Comparison of ENCODE assay signal across 8 cellular contexts in genomic region chr16:3718019-3718391, GRCh38. TPM values are rescaled to one million over a fixed set of nuclear protein-coding genes. Genes with fewer than 3 reads are reported as not detected.
DNase-seq lines count a peak whose midpoint lies in the region; ATAC-seq and TF ChIP-seq lines count a peak whose summit lies in the region.

No MANE protein-coding gene starts in this region.

- H2AFZ ChIP-seq in GM23248 (peak overlapping the region; percentile 87), SU-DHL-6 (ENCODE audit: low read depth, low read length, severe bottlenecking) (peak overlapping the region; percentile 85)

- no peaks in the 10 kb centered on the region for H3K9me3 ChIP-seq in GM23248 (ENCODE audit: low read depth)
- no peaks in the 10 kb centered on the region for H3K9me3 ChIP-seq in SU-DHL-6 (ENCODE audit: insufficient read depth, low read length)
- no peaks in the 10 kb centered on the region for H3K9me3 ChIP-seq in gastrocnemius medialis

- no peaks in the 10 kb centered on the region for H3K36me3 ChIP-seq in GM23248 (ENCODE audit: low read depth)
- no peaks in the 10 kb centered on the region for H3K36me3 ChIP-seq in SU-DHL-6 (ENCODE audit: low read length)
- no peaks in the 10 kb centered on the region for H3K36me3 ChIP-seq in gastrocnemius medialis

- H3K9ac ChIP-seq in GM23248 (peak overlapping the region; percentile 94), SU-DHL-6 (ENCODE audit: low read length) (peak overlapping the region; percentile 94)

- in situ Hi-C loops in GM23248 (cut with MboI), result no loop called here
- in situ Hi-C loops in gastrocnemius medialis (cut with MboI; ENCODE audit: low sequenced_read_pairs in 4 of 4), result no loop called here

- H4K20me1 ChIP-seq in GM23248 (ENCODE audit: insufficient read depth) (no peaks in the 10 kb centered on the region), SU-DHL-6 (ENCODE audit: low read depth, low read length) (no peaks in the 10 kb centered on the region)

- H3F3A ChIP-seq in GM23248 (ENCODE audit: insufficient read depth), result no peaks in the 10 kb centered on the region
- H3F3A ChIP-seq in SU-DHL-6 (ENCODE audit: insufficient read depth), result no peaks in the 10 kb centered on the region

- H3K9me2 ChIP-seq in GM23248 (ENCODE audit: insufficient read depth) (no peaks in the 10 kb centered on the region), SU-DHL-6 (replicated peaks; ENCODE audit: insufficient read depth, low read length) (no peaks in the 10 kb centered on the region)

- peak overlapping the region; percentile 94 for H3K4me3 ChIP-seq in GM23248
- peak overlapping the region; percentile 72 for H3K4me3 ChIP-seq in SU-DHL-6 (ENCODE audit: insufficient read depth, low read length, poor library complexity, severe bottlenecking)
- H3K4me3 ChIP-seq in fibroblast of mammary gland (ENCODE audit: control insufficient read depth, low read depth, low read length), result peak overlapping the region; percentile 84
- H3K4me3 ChIP-seq in gastrocnemius medialis, result peak overlapping the region; percentile 69 to 99 (median 78)

- CTCF ChIA-PET in HEK293T (lab: Yijun Ruan, JAX), result no interaction called here

- DNase-seq in GM23248 (no peak), fibroblast of mammary gland (ENCODE audit: low read depth) (no peak), gastrocnemius medialis (no peak), HEK293T (ENCODE audit: extremely low spot score) (no peak), NCI-H1694 treated with DMSO at 0.1 percent for 48 hours (lab: John Stamatoyannopoulos, UW) (no peak), cerebellar nuclear complex (lab: John Stamatoyannopoulos, UW) (no peak)

- 21 to 22% methylated on average over 5 of the region's 5 CpGs for WGBS in GM23248 (ENCODE audit: low coverage in 1 of 2, low lambda C conversion rate in 2 of 2, missing lambda C conversion rate in 2 of 2), 2 experiments

- H3K27me3 ChIP-seq in GM23248 (replicated peaks; ENCODE audit: insufficient read depth) (no peaks in the 10 kb centered on the region), SU-DHL-6 (ENCODE audit: low read length) (no peaks in the 10 kb centered on the region), gastrocnemius medialis (no peaks in the 10 kb centered on the region)

- no peak for TF ChIP-seq POLR2A in gastrocnemius medialis (IDR thresholded peaks at IDR 0.05)

- ATAC-seq in gastrocnemius medialis (no peak), GM18498 (IDR thresholded peaks at IDR 0.05; ENCODE audit: unreplicated experiment) (no peak)

- TF ChIP-seq CTCF in SU-DHL-6 (IDR thresholded peaks at IDR 0.05; ENCODE audit: insufficient read depth, low read length, poor library complexity, severe bottlenecking) (no peak), fibroblast of mammary gland (conservative IDR thresholded peaks at IDR 0.05; ENCODE audit: control insufficient read depth, insufficient read depth, low read depth, low read length) (no peak), gastrocnemius medialis (IDR thresholded peaks at IDR 0.05 in 4 of 5, conservative IDR thresholded peaks at IDR 0.05 in 1 of 5) (no peak)

- H3K79me2 ChIP-seq in GM23248 (ENCODE audit: insufficient read depth) (peaks cover 41% of the 10 kb centered on the region), SU-DHL-6 (ENCODE audit: insufficient read depth, low read length) (peaks cover 43% of the 10 kb centered on the region)

- H3K4me1 ChIP-seq in GM23248 (ENCODE audit: insufficient read depth) (peaks cover 10% of the 10 kb centered on the region), gastrocnemius medialis (peaks cover 12 to 17% of the 10 kb centered on the region in 2 donors)

- H3K4me2 ChIP-seq in GM23248 (ENCODE audit: unreplicated experiment), result peak overlapping the region; percentile 75
- peak overlapping the region; percentile 63 for H3K4me2 ChIP-seq in SU-DHL-6 (ENCODE audit: low read depth, low read length, poor library complexity, severe bottlenecking)

- POLR2A ChIA-PET in HEK293T (lab: Yijun Ruan, JAX), result interaction anchor here (0.7 to 1.6 kb wide), 3 partner anchors 14 to 28 kb away, joined by 3 to 11 read pairs (median 3); no protein-coding TSS in a partner anchor

- intact Hi-C loops in gastrocnemius medialis (cut with DNase I; ENCODE audit: low total_unique reads), result loop anchor here (10.0 kb wide), 1 partner anchor 537 kb away; no protein-coding TSS in a partner anchor

- peak overlapping the region; percentile 70 for H3K27ac ChIP-seq in GM23248
- peak overlapping the region; percentile 28; the same call in 1 of the 2 replicates for H3K27ac ChIP-seq in SU-DHL-6 (ENCODE audit: low read depth, low read length)
- peak overlapping the region; percentile 88 to 96 (median 93) for H3K27ac ChIP-seq in gastrocnemius medialis

TF ChIP-seq in HEK293T, 16 proteins besides CTCF, POLR2A, EP300 and RAD21:
- TF ChIP-seq ELF4 (IDR thresholded peaks at IDR 0.05), result no peak
- TF ChIP-seq BHLHE40 (IDR thresholded peaks at IDR 0.05; ENCODE audit: borderline replicate concordance), result no peak
- TF ChIP-seq FOXA1 (IDR thresholded peaks at IDR 0.05), result no peak
- TF ChIP-seq LEF1 (IDR thresholded peaks at IDR 0.05; ENCODE audit: borderline replicate concordance), result no peak
- TF ChIP-seq HDGF (IDR thresholded peaks at IDR 0.05; ENCODE audit: borderline replicate concordance), result no peak
- TF ChIP-seq, protein P1, sequence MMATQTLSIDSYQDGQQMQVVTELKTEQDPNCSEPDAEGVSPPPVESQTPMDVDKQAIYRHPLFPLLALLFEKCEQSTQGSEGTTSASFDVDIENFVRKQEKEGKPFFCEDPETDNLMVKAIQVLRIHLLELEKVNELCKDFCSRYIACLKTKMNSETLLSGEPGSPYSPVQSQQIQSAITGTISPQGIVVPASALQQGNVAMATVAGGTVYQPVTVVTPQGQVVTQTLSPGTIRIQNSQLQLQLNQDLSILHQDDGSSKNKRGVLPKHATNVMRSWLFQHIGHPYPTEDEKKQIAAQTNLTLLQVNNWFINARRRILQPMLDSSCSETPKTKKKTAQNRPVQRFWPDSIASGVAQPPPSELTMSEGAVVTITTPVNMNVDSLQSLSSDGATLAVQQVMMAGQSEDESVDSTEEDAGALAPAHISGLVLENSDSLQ (IDR thresholded peaks at IDR 0.05), result no peak
- TF ChIP-seq TARDBP (IDR thresholded peaks at IDR 0.05), result no peak
- TF ChIP-seq L3MBTL2 (conservative IDR thresholded peaks at IDR 0.05), result no peak
- no peak for TF ChIP-seq ZNF384 (IDR thresholded peaks at IDR 0.05)
- no peak for TF ChIP-seq ARNT (IDR thresholded peaks at IDR 0.05)
- TF ChIP-seq FOXK2 (IDR thresholded peaks at IDR 0.05), result no peak
- no peak for TF ChIP-seq NFRKB (IDR thresholded peaks at IDR 0.05)

RNA-seq across cellular contexts. Expression of gene TRAP1, which starts 0.7 kb away (rescaled TPM):
- 59.8 and 73.4 TPM in 2 replicates for total RNA-seq in GM23248 (2014; rRNA removed; shearing (Covaris generic))
- polyA plus RNA-seq in GM23248 (2016; fragmentation: Nextera tagmentation; extraction: Ambion mirVana), result 56.6 and 57.4 TPM in 2 replicates
- 100 to 1,000 TPM; 103 to 140 (median 122) TPM for total RNA-seq in gastrocnemius medialis

Comparison
In these comparisons a context has a peak if more than half of its experiments do, and no peak if none do; other contexts are left out.
1. H3K27ac ChIP-seq: peak in every context shown above with its lines; median percentile 93 in gastrocnemius medialis; 70 in GM23248; 28 in SU-DHL-6.